Comparison of ENCODE assay signal across 26 cellular contexts in the genomic region with DNA sequence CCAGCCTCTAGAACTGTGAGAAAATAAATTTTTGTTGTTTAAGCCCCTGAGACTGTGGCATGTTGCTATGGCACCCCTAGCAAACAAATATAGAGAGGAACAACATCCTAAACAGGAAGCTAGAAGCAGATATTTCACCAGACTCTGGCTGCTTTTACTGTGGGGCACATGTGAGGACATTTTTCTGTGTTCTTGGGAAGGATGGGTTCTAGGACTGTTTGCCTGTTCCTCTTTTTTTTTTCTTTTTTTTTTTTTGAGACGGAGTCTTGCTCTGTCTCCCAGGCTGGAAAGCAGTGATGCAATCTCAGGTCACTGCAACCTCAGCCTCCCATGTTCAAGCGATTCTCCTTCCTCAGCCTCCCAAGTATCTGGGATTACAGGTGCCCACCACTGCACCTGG. TPM values are rescaled to one million over a fixed set of nuclear protein-coding genes. Genes with fewer than 3 reads are reported as not detected.
DNase-seq lines count a peak whose midpoint lies in the region; ATAC-seq and TF ChIP-seq lines count a peak whose summit lies in the region.
"Had no signal": no experiment of that assay in that cellular context is flagged by ENCODE, and none has a peak within 500 bp of the region (broad histone marks: within the 10 kb centered on the region; RNA-seq: fewer than 3 reads in every experiment).

No MANE protein-coding gene starts in this region.

- DNase-seq in CD1c-positive myeloid dendritic cell (ENCODE audit: extremely low spot score) (peak; percentile 93), Kasumi-1 (lab: John Stamatoyannopoulos, UW) (peak; percentile 51 to 56), OCI-M1 (lab: John Stamatoyannopoulos, UW) (peak; percentile 59), left kidney (ENCODE audit: low read depth, low spot score) (peak; percentile 39), neural progenitor cell (ENCODE audit: low spot score) (no peak), NCI-H146 treated with DMSO at 0.1 percent for 48 hours (lab: John Stamatoyannopoulos, UW; ENCODE audit: unreplicated experiment) (no peak)
- DNase-seq in activated effector memory CD4-positive, alpha-beta T cell treated with anti-CD3 and anti-CD28 coated beads, Interleukin-2, amount 50 U/mL, for 16 hours: no peak
- DNase-seq: ACHN; activated B cell treated with CpG ODN at 0.5 μM for 24 hours; activated CD4-positive, alpha-beta memory T cell treated with anti-CD3 and anti-CD28 coated beads, Interleukin-2, amount 10 ng/mL, durations not matched to agents 7 days and 5 days; activated naive CD4-positive, alpha-beta T cell treated with anti-CD3 and anti-CD28 coated beads, Interleukin-2, amount 50 U/mL, for 16 hours; activated T-cell treated with anti-CD3 and anti-CD28 coated beads, Interleukin-2, amount 50 U/mL, for 1 hour; anterior cingulate cortex; CD4-positive, CD25-positive, alpha-beta regulatory T cell; erythroblast; NCI-H1105 treated with DMSO at 0.1 percent for 48 hours; NCI-H524; nephron progenitor cell; sigmoid colon; testis had no signal

- no peaks in the 10 kb centered on the region for H3K36me3 Mint-ChIP-seq in neural progenitor cell
- H3K36me3 Mint-ChIP-seq: CD4-positive, CD25-positive, alpha-beta regulatory T cell had no signal

- no peaks in the 10 kb centered on the region for H3K36me3 ChIP-seq in neural progenitor cell
- H3K36me3 ChIP-seq: gastroesophageal sphincter, sigmoid colon had no signal

- H2AFZ ChIP-seq in neural progenitor cell (replicated peaks): no peak overlapping the region

- H3K4me1 Mint-ChIP-seq in neural progenitor cell: peaks cover 7% of the 10 kb centered on the region

- no peaks in the 10 kb centered on the region for H3K79me2 ChIP-seq in neural progenitor cell (ENCODE audit: low read depth)

- no peak overlapping the region for H3K4me2 ChIP-seq in neural progenitor cell

- H3K4me3 ChIP-seq in neural progenitor cell: no peak overlapping the region
- H3K4me3 ChIP-seq: gastroesophageal sphincter, sigmoid colon, testis had no signal

- H3K4me3 Mint-ChIP-seq in neural progenitor cell: no peak overlapping the region
- H3K4me3 Mint-ChIP-seq: activated B cell treated with CpG ODN at 0.5 μM for 24 hours; activated CD4-positive, alpha-beta memory T cell treated with anti-CD3 and anti-CD28 coated beads, Interleukin-2, amount 10 ng/mL, durations not matched to agents 7 days and 5 days; CD4-positive, CD25-positive, alpha-beta regulatory T cell; central memory CD8-positive, alpha-beta T cell; nephron progenitor cell; T-helper 2 cell treated with Interferon-gamma antibody and Interleukin-4, amounts not matched to agents 5 μg/mL and 100 μg/mL, for 36 hours had no signal

- no peaks in the 10 kb centered on the region for H3K9me3 ChIP-seq in neural progenitor cell (ENCODE audit: low read depth)
- H3K9me3 ChIP-seq: gastroesophageal sphincter, sigmoid colon, testis had no signal

- no peak for TF ChIP-seq CTCF in neural progenitor cell (IDR thresholded peaks at IDR 0.05)

- H4K20me1 ChIP-seq in neural progenitor cell (ENCODE audit: low read depth): peaks cover 14% of the 10 kb centered on the region

- peaks cover 15% of the 10 kb centered on the region for H3F3A ChIP-seq in neural progenitor cell (ENCODE audit: low read depth)

- no peak overlapping the region for H3K27ac ChIP-seq in neural progenitor cell
- H3K27ac ChIP-seq: gastroesophageal sphincter, sigmoid colon, testis had no signal

- H3K27me3 ChIP-seq in neural progenitor cell: peaks cover 59% of the 10 kb centered on the region
- H3K27me3 ChIP-seq: testis had no signal

- peaks cover 14% of the 10 kb centered on the region for H3K4me1 ChIP-seq in neural progenitor cell

- H3K27me3 Mint-ChIP-seq in neural progenitor cell (ENCODE audit: insufficient read depth, low read depth): peaks cover 41% of the 10 kb centered on the region

- no peaks in the 10 kb centered on the region for H3K9me3 Mint-ChIP-seq in neural progenitor cell
- H3K9me3 Mint-ChIP-seq: activated B cell treated with CpG ODN at 0.5 μM for 24 hours; central memory CD8-positive, alpha-beta T cell; T-helper 2 cell treated with Interferon-gamma antibody and Interleukin-4, amounts not matched to agents 5 μg/mL and 100 μg/mL, for 36 hours had no signal

- H3K9ac ChIP-seq in neural progenitor cell: no peak overlapping the region

- no peak overlapping the region for H3K27ac Mint-ChIP-seq in neural progenitor cell
- H3K27ac Mint-ChIP-seq: activated B cell treated with CpG ODN at 0.5 μM for 24 hours; activated CD4-positive, alpha-beta memory T cell treated with anti-CD3 and anti-CD28 coated beads, Interleukin-2, amount 10 ng/mL, durations not matched to agents 7 days and 5 days; CD4-positive, CD25-positive, alpha-beta regulatory T cell; nephron progenitor cell; T-helper 2 cell treated with Interferon-gamma antibody and Interleukin-4, amounts not matched to agents 5 μg/mL and 100 μg/mL, for 36 hours had no signal

- no peak for ATAC-seq in HG02852 (IDR thresholded peaks at IDR 0.05; ENCODE audit: unreplicated experiment)
- ATAC-seq: gastroesophageal sphincter had no signal

RNA-seq across cellular contexts. Expression of a gene that starts 4.3 kb away (rescaled TPM):
- total RNA-seq in neural progenitor cell (ENCODE audit: low replicate concordance): 0.06 TPM in 1 of 2 replicates, not detected in the other
- total RNA-seq: activated CD4-positive, alpha-beta memory T cell treated with anti-CD3 and anti-CD28 coated beads, Interleukin-2, amount 10 ng/mL, durations not matched to agents 7 days and 5 days; mesenteric fat pad; posterior vena cava had no signal

RNA-seq across cellular contexts. Expression of a gene that starts 25.3 kb away (rescaled TPM):
- 20.7 and 27.2 TPM in 2 replicates for total RNA-seq in neural progenitor cell (ENCODE audit: low replicate concordance)

Comparison
In these comparisons a context has a peak if more than half of its experiments do, and no peak if none do; other contexts are left out.
1. DNase-seq: peak in CD1c-positive myeloid dendritic cell (single experiment), Kasumi-1 (2 of 2), OCI-M1 (single experiment) and left kidney (single experiment); none in neural progenitor cell (single experiment), NCI-H146 treated with DMSO at 0.1 percent for 48 hours (single experiment) and activated effector memory CD4-positive, alpha-beta T cell treated with anti-CD3 and anti-CD28 coated beads, Interleukin-2, amount 50 U/mL, for 16 hours (single experiment).